Comparison of ENCODE assay signal across 16 cellular contexts in genomic region chr5:179489015-179489414, GRCh38.
DNase-seq lines count a peak whose midpoint lies in the region; ATAC-seq and TF ChIP-seq lines count a peak whose summit lies in the region.
"Had no signal": no experiment of that assay in that cellular context is flagged by ENCODE, and none has a peak within 500 bp of the region (broad histone marks: within the 10 kb centered on the region; RNA-seq: fewer than 3 reads in every experiment).

No MANE protein-coding gene starts in this region.

- peak; percentile 2 for DNase-seq in left cardiac atrium
- no peak for DNase-seq in left ventricle myocardium inferior
- DNase-seq in left kidney (ENCODE audit: low read depth, low spot score): peak; percentile 54
- no peak for DNase-seq in NCI-H446 treated with DMSO at 0.1 percent for 48 hours (lab: John Stamatoyannopoulos, UW)
- DNase-seq in mucosa of gallbladder (ENCODE audit: low spot score): no peak
- DNase-seq in head of caudate nucleus: no peak
- DNase-seq: CD8-positive, alpha-beta memory T cell; DMS53; NCI-H1417 treated with DMSO at 0.1 percent for 48 hours; NCI-H187 treated with DMSO at 0.1 percent for 48 hours; NCI-H2227 treated with DMSO at 0.1 percent for 48 hours; NCI-H524 treated with DMSO at 0.1 percent for 48 hours had no signal

- H3K36me3 Mint-ChIP-seq in dendritic cell treated with granulocyte-macrophage colony-stimulating factor and Interleukin-4, amounts not matched to agents 40 ng/mL and 50 ng/mL, for 4 days (ENCODE audit: low read depth): no peaks in the 10 kb centered on the region
- H3K36me3 Mint-ChIP-seq: CD8-positive, alpha-beta memory T cell had no signal

- H3K27ac Mint-ChIP-seq in dendritic cell treated with granulocyte-macrophage colony-stimulating factor and Interleukin-4, amounts not matched to agents 40 ng/mL and 50 ng/mL, for 4 days: peak overlapping the region; percentile 59
- H3K27ac Mint-ChIP-seq: CD8-positive, alpha-beta memory T cell had no signal

- no peak for ATAC-seq in left cardiac atrium
- no peak for ATAC-seq in HG02981 (IDR thresholded peaks at IDR 0.05; ENCODE audit: unreplicated experiment)

- no peak overlapping the region for H3K27ac ChIP-seq in left ventricle myocardium inferior (replicated peaks)
- H3K27ac ChIP-seq: BLaER1, KMS-11 had no signal

- no peaks in the 10 kb centered on the region for H3K36me3 ChIP-seq in left ventricle myocardium inferior
- H3K36me3 ChIP-seq: BLaER1 had no signal

- no peaks in the 10 kb centered on the region for H3K9me3 Mint-ChIP-seq in dendritic cell treated with granulocyte-macrophage colony-stimulating factor and Interleukin-4, amounts not matched to agents 40 ng/mL and 50 ng/mL, for 4 days
- H3K9me3 Mint-ChIP-seq: CD8-positive, alpha-beta memory T cell had no signal

- peaks cover 65% of the 10 kb centered on the region for H3K27me3 ChIP-seq in left ventricle myocardium inferior (ENCODE audit: low read depth)
- H3K27me3 ChIP-seq: BLaER1 had no signal

- no peak overlapping the region for H3K4me3 ChIP-seq in left ventricle myocardium inferior
- H3K4me3 ChIP-seq: BLaER1 had no signal

- no peaks in the 10 kb centered on the region for H3K9me3 ChIP-seq in left ventricle myocardium inferior (replicated peaks)
- H3K9me3 ChIP-seq: BLaER1 had no signal

- no peaks in the 10 kb centered on the region for H3K4me1 ChIP-seq in left ventricle myocardium inferior
- H3K4me1 ChIP-seq: BLaER1 had no signal

- H3K27me3 Mint-ChIP-seq in dendritic cell treated with granulocyte-macrophage colony-stimulating factor and Interleukin-4, amounts not matched to agents 40 ng/mL and 50 ng/mL, for 4 days: peaks cover 18% of the 10 kb centered on the region

- peaks cover 19% of the 10 kb centered on the region for H3K4me1 Mint-ChIP-seq in dendritic cell treated with granulocyte-macrophage colony-stimulating factor and Interleukin-4, amounts not matched to agents 40 ng/mL and 50 ng/mL, for 4 days (ENCODE audit: low read depth)
- H3K4me1 Mint-ChIP-seq: CD8-positive, alpha-beta memory T cell had no signal

- intact Hi-C loops in left cardiac atrium (cut with DNase I) (no loop called here), left ventricle myocardium inferior (cut with micrococcal nuclease) (no loop called here), head of caudate nucleus (cut with DNase I) (no loop called here)
- intact Hi-C loops in dendritic cell treated with granulocyte-macrophage colony-stimulating factor and Interleukin-4, amounts not matched to agents 40 ng/mL and 50 ng/mL, for 4 days (cut with micrococcal nuclease): no loop called here

- peak overlapping the region; percentile 39 for H3K4me3 Mint-ChIP-seq in dendritic cell treated with granulocyte-macrophage colony-stimulating factor and Interleukin-4, amounts not matched to agents 40 ng/mL and 50 ng/mL, for 4 days
- H3K4me3 Mint-ChIP-seq: CD8-positive, alpha-beta memory T cell had no signal

- no peak for TF ChIP-seq CTCF in left ventricle myocardium inferior (IDR thresholded peaks at IDR 0.05; ENCODE audit: borderline replicate concordance)

Comparison
In these comparisons a context has a peak if more than half of its experiments do, and no peak if none do; other contexts are left out.
1. DNase-seq: peak in left cardiac atrium (single experiment) and left kidney (single experiment); none in left ventricle myocardium inferior (single experiment), NCI-H446 treated with DMSO at 0.1 percent for 48 hours (single experiment), mucosa of gallbladder (single experiment) and head of caudate nucleus (0 of 42).